16 cellular contexts compared by ENCODE assay signal in the genomic region with DNA sequence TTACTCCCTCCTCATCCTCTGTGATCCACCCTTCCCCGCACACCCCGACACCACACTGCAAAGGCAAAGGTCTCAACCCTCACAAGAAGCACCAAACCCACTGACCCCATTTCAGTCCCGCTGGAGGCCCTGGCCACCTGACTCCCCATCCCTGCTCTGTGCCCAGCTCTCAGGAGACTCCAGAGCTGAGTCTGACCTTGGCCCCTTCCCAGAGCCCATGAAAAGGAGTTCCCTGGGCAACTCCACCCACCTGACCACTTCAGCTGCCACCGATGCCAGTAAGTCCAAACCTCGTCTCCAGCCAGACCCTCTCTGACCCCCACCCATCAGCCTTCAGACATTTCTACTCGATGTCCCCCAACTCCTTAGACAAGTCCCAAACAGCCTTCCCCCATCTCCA. TPM values are rescaled to one million over a fixed set of nuclear protein-coding genes. Genes with fewer than 3 reads are reported as not detected.
DNase-seq lines count a peak whose midpoint lies in the region; ATAC-seq and TF ChIP-seq lines count a peak whose summit lies in the region.
"Had no signal": no experiment of that assay in that cellular context is flagged by ENCODE, and none has a peak within 500 bp of the region (broad histone marks: within the 10 kb centered on the region; RNA-seq: fewer than 3 reads in every experiment).

No MANE protein-coding gene starts in this region.

- 69 to 72% methylated on average over 6 of the region's 6 CpGs for WGBS in heart right ventricle, 2 donors
- WGBS in thyroid gland, 2 donors = 62 to 72% methylated on average over 6 of the region's 6 CpGs

- TF ChIP-seq POLR2A in uterus (IDR thresholded peaks at IDR 0.05) (no peak), thyroid gland (IDR thresholded peaks at IDR 0.05) (no peak)

- peak overlapping the region in 9 of 10 donors; percentile 29 to 52 (median 46) for H3K4me3 ChIP-seq in heart right ventricle
- H3K4me3 ChIP-seq in left ventricle myocardium inferior = peak overlapping the region; percentile 61
- no peak overlapping the region for H3K4me3 ChIP-seq in neural progenitor cell
- H3K4me3 ChIP-seq in uterus = no peak overlapping the region
- H3K4me3 ChIP-seq in thyroid gland (replicated peaks in 1 of 3) = no peak overlapping the region
- H3K4me3 ChIP-seq: pancreas had no signal

- no peak overlapping the region for H3K4me3 Mint-ChIP-seq in neural progenitor cell
- H3K4me3 Mint-ChIP-seq: activated T-cell treated with anti-CD3 and anti-CD28 coated beads, Interleukin-2, amount 50 U/mL, for 72 hours; stimulated activated memory B cell treated with anti-CD40 and anti-IgM and Interleukin-4, amounts not matched to agents 10 μg/mL and 1 μg/mL and 100 μg/mL, for 72 hours had no signal

- peaks cover 2% of the 10 kb centered on the region for H3K27me3 Mint-ChIP-seq in neural progenitor cell (ENCODE audit: insufficient read depth, low read depth)
- H3K27me3 Mint-ChIP-seq: stimulated activated memory B cell treated with anti-CD40 and anti-IgM and Interleukin-4, amounts not matched to agents 10 μg/mL and 1 μg/mL and 100 μg/mL, for 72 hours had no signal

- TF ChIP-seq CTCF in heart right ventricle (IDR thresholded peaks at IDR 0.05) = no peak
- TF ChIP-seq CTCF in left ventricle myocardium inferior (IDR thresholded peaks at IDR 0.05; ENCODE audit: borderline replicate concordance) = no peak
- TF ChIP-seq CTCF in neural progenitor cell (IDR thresholded peaks at IDR 0.05) = no peak
- TF ChIP-seq CTCF in uterus (IDR thresholded peaks at IDR 0.05) = no peak
- TF ChIP-seq CTCF in thyroid gland (IDR thresholded peaks at IDR 0.05) = no peak

- intact Hi-C loops in heart right ventricle (cut with DNase I) (no loop called here), cardiac septum (cut with DNase I) (no loop called here), left ventricle myocardium inferior (cut with micrococcal nuclease) (no loop called here), uterus (cut with DNase I; ENCODE audit: low total_unique reads) (no loop called here), thyroid gland (cut with DNase I) (no loop called here)

- H3F3A ChIP-seq in neural progenitor cell (ENCODE audit: low read depth) = no peaks in the 10 kb centered on the region

- H3K79me2 ChIP-seq in neural progenitor cell (ENCODE audit: low read depth) = no peaks in the 10 kb centered on the region

- peak overlapping the region; percentile 88 for H3K27ac Mint-ChIP-seq in neural progenitor cell
- H3K27ac Mint-ChIP-seq: activated T-cell treated with anti-CD3 and anti-CD28 coated beads, Interleukin-2, amount 50 U/mL, for 72 hours; stimulated activated memory B cell treated with anti-CD40 and anti-IgM and Interleukin-4, amounts not matched to agents 10 μg/mL and 1 μg/mL and 100 μg/mL, for 72 hours had no signal

- no peaks in the 10 kb centered on the region for H3K27me3 ChIP-seq in heart right ventricle
- H3K27me3 ChIP-seq in left ventricle myocardium inferior (ENCODE audit: low read depth) = no peaks in the 10 kb centered on the region
- H3K27me3 ChIP-seq in neural progenitor cell = no peaks in the 10 kb centered on the region
- H3K27me3 ChIP-seq in uterus = no peaks in the 10 kb centered on the region
- H3K27me3 ChIP-seq in thyroid gland = no peaks in the 10 kb centered on the region
- H3K27me3 ChIP-seq: pancreas had no signal

- DNase-seq in heart right ventricle (no peak), cardiac septum (ENCODE audit: low spot score) (no peak), left ventricle myocardium inferior (no peak), neural progenitor cell (ENCODE audit: low spot score) (no peak), uterus (no peak), middle frontal gyrus (ENCODE audit: extremely low spot score, low spot score) (no peak), A172 (ENCODE audit: low spot score) (no peak), thyroid gland (no peak)
- DNase-seq: activated CD4-positive, alpha-beta T cell treated with anti-CD3 and anti-CD28 coated beads, Interleukin-2, amount 50 U/mL, for 48 hours; activated T-cell treated with anti-CD3 and anti-CD28 coated beads, Interleukin-2, amount 50 U/mL, for 72 hours; glutamatergic neuron; NCI-H748 treated with DMSO at 0.1 percent for 48 hours; PC-3; SK-N-SH had no signal

- no peaks in the 10 kb centered on the region for H3K9me3 Mint-ChIP-seq in neural progenitor cell
- H3K9me3 Mint-ChIP-seq: activated T-cell treated with anti-CD3 and anti-CD28 coated beads, Interleukin-2, amount 50 U/mL, for 72 hours; stimulated activated memory B cell treated with anti-CD40 and anti-IgM and Interleukin-4, amounts not matched to agents 10 μg/mL and 1 μg/mL and 100 μg/mL, for 72 hours had no signal

- no peak overlapping the region for H2AFZ ChIP-seq in neural progenitor cell (replicated peaks)

- no peaks in the 10 kb centered on the region for H3K9me3 ChIP-seq in heart right ventricle
- no peaks in the 10 kb centered on the region for H3K9me3 ChIP-seq in left ventricle myocardium inferior (replicated peaks)
- no peaks in the 10 kb centered on the region for H3K9me3 ChIP-seq in neural progenitor cell (ENCODE audit: low read depth)
- no peaks in the 10 kb centered on the region for H3K9me3 ChIP-seq in uterus
- no peaks in the 10 kb centered on the region for H3K9me3 ChIP-seq in thyroid gland
- H3K9me3 ChIP-seq: pancreas, SK-N-SH had no signal

- H3K36me3 ChIP-seq in heart right ventricle (peaks cover 0 to 14% (median 0%) of the 10 kb centered on the region in 9 donors), left ventricle myocardium inferior (no peaks in the 10 kb centered on the region), neural progenitor cell (no peaks in the 10 kb centered on the region), uterus (no peaks in the 10 kb centered on the region), thyroid gland (no peaks in the 10 kb centered on the region)
- H3K36me3 ChIP-seq: pancreas had no signal

- no peaks in the 10 kb centered on the region for H4K20me1 ChIP-seq in neural progenitor cell (ENCODE audit: low read depth)

- no peak for ATAC-seq in heart right ventricle
- ATAC-seq: activated T-cell treated with anti-CD3 and anti-CD28 coated beads, Interleukin-2, amount 50 U/mL, for 72 hours; pancreas; PC-3; stimulated activated memory B cell treated with anti-CD40 and anti-IgM and Interleukin-4, amounts not matched to agents 10 μg/mL and 1 μg/mL and 100 μg/mL, for 72 hours had no signal

- peak overlapping the region; percentile 61 to 86 (median 76) for H3K27ac ChIP-seq in heart right ventricle
- H3K27ac ChIP-seq in left ventricle myocardium inferior (replicated peaks) = peak overlapping the region; percentile 84
- no peak overlapping the region for H3K27ac ChIP-seq in neural progenitor cell
- H3K27ac ChIP-seq in uterus = peak overlapping the region; percentile 22 to 30
- H3K27ac ChIP-seq in thyroid gland = no peak overlapping the region
- H3K27ac ChIP-seq: pancreas had no signal

- no peaks in the 10 kb centered on the region for H3K36me3 Mint-ChIP-seq in neural progenitor cell
- H3K36me3 Mint-ChIP-seq: stimulated activated memory B cell treated with anti-CD40 and anti-IgM and Interleukin-4, amounts not matched to agents 10 μg/mL and 1 μg/mL and 100 μg/mL, for 72 hours had no signal

- no peak overlapping the region for H3K4me2 ChIP-seq in neural progenitor cell
- H3K4me2 ChIP-seq: SK-N-SH had no signal

- peaks cover 9 to 82% (median 47%) of the 10 kb centered on the region in 9 donors for H3K4me1 ChIP-seq in heart right ventricle
- H3K4me1 ChIP-seq in left ventricle myocardium inferior = peaks cover 88% of the 10 kb centered on the region
- no peaks in the 10 kb centered on the region for H3K4me1 ChIP-seq in neural progenitor cell
- H3K4me1 ChIP-seq in uterus = peaks cover 0 to under 1% of the 10 kb centered on the region in 2 donors
- peaks cover 0 to 26% of the 10 kb centered on the region in 2 donors for H3K4me1 ChIP-seq in thyroid gland

- no peak overlapping the region for H3K9ac ChIP-seq in neural progenitor cell
- H3K9ac ChIP-seq: SK-N-SH had no signal

- H3K4me1 Mint-ChIP-seq in neural progenitor cell = peaks cover 2% of the 10 kb centered on the region
- H3K4me1 Mint-ChIP-seq: stimulated activated memory B cell treated with anti-CD40 and anti-IgM and Interleukin-4, amounts not matched to agents 10 μg/mL and 1 μg/mL and 100 μg/mL, for 72 hours had no signal

RNA-seq across cellular contexts. Expression of gene ARRB1, which starts 45.5 kb away (rescaled TPM):
- total RNA-seq in heart right ventricle (10 to 100 TPM; 14.4 to 33.9 (median 21.7) TPM), cardiac septum (21.4 TPM), left ventricle myocardium inferior (25.9 TPM), neural progenitor cell (ENCODE audit: low replicate concordance) (1.0 and 1.8 TPM in 2 replicates), uterus (10 to 100 TPM; 23.1 to 61.8 (median 44.8) TPM), thyroid gland (10 to 100 TPM; 15.7 to 44.7 (median 27.7) TPM)
- polyA plus RNA-seq in heart right ventricle = 1 to 10 TPM; 8.1 to 8.9 TPM
- 18.4 and 22.2 TPM in 2 replicates for total RNA-seq in A172 (2014; rRNA removed; shearing (Covaris generic))

Comparison
In these comparisons a context has a peak if more than half of its experiments do, and no peak if none do; other contexts are left out.
1. H3K27ac ChIP-seq: peak in heart right ventricle (10 of 10), left ventricle myocardium inferior (single experiment) and uterus (2 of 2); none in neural progenitor cell (single experiment) and thyroid gland (0 of 3).
2. H3K4me3 ChIP-seq: peak in heart right ventricle (9 of 10) and left ventricle myocardium inferior (single experiment); none in neural progenitor cell (single experiment), uterus (0 of 2) and thyroid gland (0 of 3).